21 cellular contexts compared by ENCODE assay signal in genomic region chr6:12548526-12548925, GRCh38.
DNase-seq lines count a peak whose midpoint lies in the region; ATAC-seq and TF ChIP-seq lines count a peak whose summit lies in the region.
"Had no signal": no experiment of that assay in that cellular context is flagged by ENCODE, and none has a peak within 500 bp of the region (broad histone marks: within the 10 kb centered on the region; RNA-seq: fewer than 3 reads in every experiment).

No MANE protein-coding gene starts in this region.

- H3K4me3 ChIP-seq in BJ (ENCODE audit: low read depth, low read length): no peak overlapping the region
- H3K4me3 ChIP-seq: BLaER1 had no signal

- no peaks in the 10 kb centered on the region for H3K27me3 ChIP-seq in BJ (ENCODE audit: control insufficient read depth, insufficient read depth, low read length)
- H3K27me3 ChIP-seq: BLaER1 had no signal

- H3K4me3 Mint-ChIP-seq in activated T-helper 17 cell treated with anti-CD3 and anti-CD28 coated beads, Interleukin-2, amount 50 U/mL, for 72 hours: no peak overlapping the region
- H3K4me3 Mint-ChIP-seq: activated T-cell treated with anti-CD3 and anti-CD28 coated beads, Interleukin-2, amount 50 U/mL, for 4 hours; H9; memory B cell; stimulated activated memory B cell treated with anti-CD40 and anti-IgM and Interleukin-4, amounts not matched to agents 10 μg/mL and 1 μg/mL and 100 μg/mL, for 72 hours had no signal

- CTCF ChIA-PET in BJ (lab: Yijun Ruan, JAX): interaction anchor here (1.1 kb wide), 1 partner anchor 45 kb away, joined by 5 read pairs; no protein-coding TSS in a partner anchor

- TF ChIP-seq CTCF in BJ (IDR thresholded peaks at IDR 0.05; ENCODE audit: insufficient read depth, low read depth, low read length): no peak

- H3K9me3 Mint-ChIP-seq in activated T-helper 17 cell treated with anti-CD3 and anti-CD28 coated beads, Interleukin-2, amount 50 U/mL, for 72 hours: no peaks in the 10 kb centered on the region
- H3K9me3 Mint-ChIP-seq: activated T-cell treated with anti-CD3 and anti-CD28 coated beads, Interleukin-2, amount 50 U/mL, for 4 hours; memory B cell; stimulated activated memory B cell treated with anti-CD40 and anti-IgM and Interleukin-4, amounts not matched to agents 10 μg/mL and 1 μg/mL and 100 μg/mL, for 72 hours had no signal

- POLR2A ChIA-PET in BJ (lab: Charles Lee): interaction anchor here (0.7 kb wide), 1 partner anchor 28 kb away, joined by 3 read pairs; no protein-coding TSS in a partner anchor

- peaks cover 17% of the 10 kb centered on the region for H3K27me3 Mint-ChIP-seq in activated T-helper 17 cell treated with anti-CD3 and anti-CD28 coated beads, Interleukin-2, amount 50 U/mL, for 72 hours

- H3K27ac Mint-ChIP-seq in activated T-helper 17 cell treated with anti-CD3 and anti-CD28 coated beads, Interleukin-2, amount 50 U/mL, for 72 hours: no peak overlapping the region
- H3K27ac Mint-ChIP-seq: H9; memory B cell; stimulated activated memory B cell treated with anti-CD40 and anti-IgM and Interleukin-4, amounts not matched to agents 10 μg/mL and 1 μg/mL and 100 μg/mL, for 72 hours had no signal

- peak; percentile 83 for DNase-seq in BJ (ENCODE audit: low read depth)
- DNase-seq in NCI-H226: peak; percentile 61
- DNase-seq in dedifferentiated amniotic fluid mesenchymal stem cell (ENCODE audit: extremely low spot score): peak; percentile 66
- peak; percentile 59 for DNase-seq in myocyte (ENCODE audit: low read depth)
- DNase-seq in activated CD8-positive, alpha-beta memory T cell treated with anti-CD3 and anti-CD28 coated beads, Interleukin-2, amount 50 U/mL, for 48 hours: no peak
- DNase-seq: activated T-cell treated with anti-CD3 and anti-CD28 coated beads, Interleukin-2, amount 50 U/mL, for 4 hours; dermis blood vessel endothelial cell; DMS 273 treated with DMSO at 0.1 percent for 48 hours; H9; KG1; NCI-H1694 treated with DMSO at 0.1 percent for 48 hours; NCI-H510A treated with DMSO at 0.1 percent for 48 hours; occipital lobe; OCI-M1; small intestine had no signal

- no peaks in the 10 kb centered on the region for H3K36me3 Mint-ChIP-seq in activated T-helper 17 cell treated with anti-CD3 and anti-CD28 coated beads, Interleukin-2, amount 50 U/mL, for 72 hours (ENCODE audit: low read depth)
- H3K36me3 Mint-ChIP-seq: memory B cell; stimulated activated memory B cell treated with anti-CD40 and anti-IgM and Interleukin-4, amounts not matched to agents 10 μg/mL and 1 μg/mL and 100 μg/mL, for 72 hours had no signal

- ATAC-seq in activated T-helper 17 cell treated with anti-CD3 and anti-CD28 coated beads, Interleukin-2, amount 50 U/mL, for 72 hours (replicated peaks): no peak
- ATAC-seq in GM19395 (IDR thresholded peaks at IDR 0.05; ENCODE audit: unreplicated experiment) (no peak), GM21515 (IDR thresholded peaks at IDR 0.05; ENCODE audit: unreplicated experiment) (no peak)
- ATAC-seq: activated T-cell treated with anti-CD3 and anti-CD28 coated beads, Interleukin-2, amount 50 U/mL, for 4 hours; stimulated activated memory B cell treated with anti-CD40 and anti-IgM and Interleukin-4, amounts not matched to agents 10 μg/mL and 1 μg/mL and 100 μg/mL, for 72 hours had no signal

- H3K36me3 ChIP-seq in BJ (ENCODE audit: control insufficient read depth, insufficient read depth, low read length): no peaks in the 10 kb centered on the region
- H3K36me3 ChIP-seq: BLaER1 had no signal

- H3K4me1 Mint-ChIP-seq in activated T-helper 17 cell treated with anti-CD3 and anti-CD28 coated beads, Interleukin-2, amount 50 U/mL, for 72 hours: no peaks in the 10 kb centered on the region
- H3K4me1 Mint-ChIP-seq: H9; memory B cell; stimulated activated memory B cell treated with anti-CD40 and anti-IgM and Interleukin-4, amounts not matched to agents 10 μg/mL and 1 μg/mL and 100 μg/mL, for 72 hours had no signal
